8 cellular contexts compared by ENCODE assay signal in genomic region chr5:162209005-162209605, GRCh38.
DNase-seq lines count a peak whose midpoint lies in the region; ATAC-seq and TF ChIP-seq lines count a peak whose summit lies in the region.

No MANE protein-coding gene starts in this region.

- H3K36me3 Mint-ChIP-seq in activated CD8-positive, alpha-beta T cell treated with anti-CD3 and anti-CD28 coated beads for 36 hours (ENCODE audit: low read depth), result no peaks in the 10 kb centered on the region

- H3K9me3 ChIP-seq in HAP-1, result no peaks in the 10 kb centered on the region

- no peaks in the 10 kb centered on the region for H3K36me3 ChIP-seq in HAP-1 (replicated peaks)

- H3K27me3 Mint-ChIP-seq in activated CD8-positive, alpha-beta T cell treated with anti-CD3 and anti-CD28 coated beads for 36 hours, result no peaks in the 10 kb centered on the region

- no peak overlapping the region for H3K4me3 Mint-ChIP-seq in activated CD8-positive, alpha-beta T cell treated with anti-CD3 and anti-CD28 coated beads for 36 hours

- no peak for TF ChIP-seq CTCF in activated CD8-positive, alpha-beta T cell treated with anti-CD3 and anti-CD28 coated beads for 36 hours (IDR thresholded peaks at IDR 0.05)

- peak; percentile 11 for DNase-seq in stimulated activated CD4-positive, alpha-beta T cell treated with anti-CD3 and anti-CD28 coated beads, Interleukin-15, amount 100 ng/mL, for 24 hours
- DNase-seq in stimulated activated CD4-positive, alpha-beta T cell treated with anti-CD3 and anti-CD28 coated beads, Interleukin-4, amount 100 ng/mL, for 1 hour, result no peak
- DNase-seq in HAP-1 (ENCODE audit: low spot score in 2 of 2) (peak; percentile 16 to 69), LoVo (ENCODE audit: low spot score) (peak; percentile 48), left kidney (ENCODE audit: low read depth, low spot score) (peak; percentile 79), GM03348 (ENCODE audit: low spot score) (no peak), NCI-H510A (lab: John Stamatoyannopoulos, UW) (no peak)
- DNase-seq in activated CD8-positive, alpha-beta T cell treated with anti-CD3 and anti-CD28 coated beads for 36 hours, result peak; percentile 36

- peak; percentile 55 for ATAC-seq in activated CD8-positive, alpha-beta T cell treated with anti-CD3 and anti-CD28 coated beads for 36 hours

- no peak overlapping the region for H3K4me3 ChIP-seq in HAP-1

- peaks cover 3% of the 10 kb centered on the region for H3K9me3 Mint-ChIP-seq in activated CD8-positive, alpha-beta T cell treated with anti-CD3 and anti-CD28 coated beads for 36 hours

- no peaks in the 10 kb centered on the region for H3K4me1 Mint-ChIP-seq in activated CD8-positive, alpha-beta T cell treated with anti-CD3 and anti-CD28 coated beads for 36 hours (ENCODE audit: low read depth)

- H3K27me3 ChIP-seq in HAP-1 (ENCODE audit: low read depth), result no peaks in the 10 kb centered on the region

- CTCF ChIA-PET in activated CD8-positive, alpha-beta T cell treated with anti-CD3 and anti-CD28 coated beads for 36 hours (lab: Charles Lee), result no interaction called here

- H3K4me1 ChIP-seq in HAP-1, result no peaks in the 10 kb centered on the region

- in situ Hi-C loops in HAP-1 (cut with MboI; ENCODE audit: low sequenced_read_pairs), result no loop called here

- H3K27ac Mint-ChIP-seq in activated CD8-positive, alpha-beta T cell treated with anti-CD3 and anti-CD28 coated beads for 36 hours, result no peak overlapping the region

- intact Hi-C loops in activated CD8-positive, alpha-beta T cell treated with anti-CD3 and anti-CD28 coated beads for 36 hours (cut with micrococcal nuclease), result no loop called here

- POLR2A ChIA-PET in activated CD8-positive, alpha-beta T cell treated with anti-CD3 and anti-CD28 coated beads for 36 hours (lab: Charles Lee), result no interaction called here

Comparison
In these comparisons a context has a peak if more than half of its experiments do, and no peak if none do; other contexts are left out.
1. DNase-seq: peak in stimulated activated CD4-positive, alpha-beta T cell treated with anti-CD3 and anti-CD28 coated beads, Interleukin-15, amount 100 ng/mL, for 24 hours (single experiment), HAP-1 (2 of 2), LoVo (single experiment), activated CD8-positive, alpha-beta T cell treated with anti-CD3 and anti-CD28 coated beads for 36 hours (single experiment) and left kidney (single experiment); none in stimulated activated CD4-positive, alpha-beta T cell treated with anti-CD3 and anti-CD28 coated beads, Interleukin-4, amount 100 ng/mL, for 1 hour (single experiment), GM03348 (single experiment) and NCI-H510A (single experiment).